8 cellular contexts compared by ENCODE assay signal in the genomic region with DNA sequence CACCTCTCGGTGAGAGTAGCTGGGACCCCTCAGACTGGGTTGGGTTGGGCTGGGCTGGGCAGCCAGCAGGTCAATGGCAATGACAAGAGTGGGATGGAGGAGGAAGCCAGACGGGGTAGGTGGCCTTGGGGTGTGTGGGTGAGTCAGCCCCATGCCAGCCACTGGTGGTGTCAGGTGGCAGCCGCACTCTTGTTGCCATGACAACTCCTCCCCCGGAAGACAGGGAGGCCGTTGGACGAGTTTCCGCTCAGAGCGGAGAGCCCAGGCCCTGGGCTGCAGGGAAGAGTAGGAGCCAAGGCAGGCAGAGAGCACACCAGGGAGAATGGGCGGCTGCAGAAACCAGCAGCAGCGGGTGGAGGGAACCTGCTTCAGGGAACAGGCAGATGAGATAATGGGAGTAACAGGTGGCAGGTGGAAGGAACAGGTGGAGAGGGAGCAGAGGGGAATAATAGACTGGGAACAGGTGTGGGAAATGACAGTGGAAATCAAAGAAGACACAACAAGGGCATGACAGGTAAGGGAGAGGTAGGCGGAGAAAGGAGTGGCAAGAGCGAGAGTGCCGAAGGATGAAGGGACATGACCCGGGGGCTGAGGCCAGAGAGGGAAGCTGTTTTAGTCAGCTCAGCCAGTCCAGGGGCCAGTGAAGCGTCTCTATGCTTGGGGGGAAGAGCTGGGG.
DNase-seq lines count a peak whose midpoint lies in the region.

No MANE protein-coding gene starts in this region.

- peaks cover 28% of the 10 kb centered on the region for H3K4me1 ChIP-seq in HUES48 (ENCODE audit: control insufficient read depth, insufficient read depth, low read length)

- peak; percentile 58 for DNase-seq in AG08396 (ENCODE audit: low spot score)
- peak; percentile 81 to 92 for DNase-seq in SHP77 (lab: John Stamatoyannopoulos, UW)
- DNase-seq in ecto neural progenitor cell (ENCODE audit: low spot score) = peak; percentile 71
- peak; percentile 57 for DNase-seq in non-pigmented ciliary epithelial cell (ENCODE audit: low read depth)
- no peak for DNase-seq in GM19240 (ENCODE audit: insufficient read length, low spot score)
- no peak for DNase-seq in NOMO-1 treated with dmso at 0.1 percent for 144 hours (lab: John Stamatoyannopoulos, UW; ENCODE audit: unreplicated experiment)
- no peak for DNase-seq in NOMO-1 (lab: John Stamatoyannopoulos, UW; ENCODE audit: unreplicated experiment in 2 of 2)

- peaks cover 24% of the 10 kb centered on the region for H3K36me3 ChIP-seq in HUES48 (ENCODE audit: control insufficient read depth, insufficient read depth, low read length)

- no peak overlapping the region for H3K27ac ChIP-seq in HUES48 (ENCODE audit: low read depth, low read length)

- H3K4me3 ChIP-seq in HUES48 (ENCODE audit: low read depth, low read length) = 0 out of 2 replicates have a peak overlapping the region, but pooled peaks have one; percentile 5

- H3K9ac ChIP-seq in HUES48 (ENCODE audit: low read depth, low read length) = no peak overlapping the region

- H3K9me3 ChIP-seq in HUES48 (ENCODE audit: control insufficient read depth, insufficient read depth, low read length) = no peaks in the 10 kb centered on the region

- no peaks in the 10 kb centered on the region for H3K27me3 ChIP-seq in HUES48 (ENCODE audit: control insufficient read depth, insufficient read depth, low read length)

Comparison
In these comparisons a context has a peak if more than half of its experiments do, and no peak if none do; other contexts are left out.
1. DNase-seq: peak in AG08396 (single experiment), SHP77 (2 of 2), ecto neural progenitor cell (single experiment) and non-pigmented ciliary epithelial cell (single experiment); none in GM19240 (single experiment), NOMO-1 treated with dmso at 0.1 percent for 144 hours (single experiment) and NOMO-1 (0 of 2).